1 cellular context compared by ENCODE assay signal in the genomic region with DNA sequence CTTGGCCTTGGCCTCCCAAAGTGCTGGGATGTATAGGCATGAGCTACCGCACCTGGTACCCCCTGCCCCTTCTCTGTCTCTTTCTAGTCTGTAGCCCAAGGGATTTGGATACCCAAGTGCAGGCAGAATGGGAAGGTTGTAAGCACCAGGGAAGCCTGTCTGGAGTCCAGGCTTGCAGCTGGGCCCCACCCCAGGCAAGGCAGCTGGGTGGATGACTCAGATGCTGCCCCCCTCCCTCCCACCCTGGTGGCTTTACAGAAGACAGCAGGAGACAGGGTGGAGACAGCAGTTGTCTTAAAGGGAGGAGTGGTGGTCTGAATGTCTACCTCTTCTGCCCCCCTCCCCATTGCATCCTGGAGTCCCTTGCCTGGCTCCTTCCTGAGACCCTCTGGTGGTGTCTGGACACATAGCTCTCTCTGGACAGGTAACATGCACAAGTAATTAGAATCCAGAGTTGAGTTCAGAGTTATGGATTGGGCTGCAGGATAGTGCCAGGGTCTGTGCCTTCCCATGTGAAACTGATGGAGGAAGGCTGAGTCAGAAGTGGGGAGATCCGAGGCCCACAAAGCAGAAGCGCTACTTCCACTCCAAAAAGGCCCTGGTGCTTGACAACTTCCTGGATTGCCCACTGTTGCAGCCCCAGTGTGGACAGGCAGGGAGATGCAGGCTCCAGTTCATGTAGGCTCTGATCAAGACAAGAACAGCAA.
TF ChIP-seq lines count a peak whose summit lies in the region.

No MANE protein-coding gene starts in this region.

TF ChIP-seq in endothelial cell of umbilical vein, 7 proteins besides CTCF, POLR2A, EP300 and RAD21:
- TF ChIP-seq FOS (IDR thresholded peaks at IDR 0.05; ENCODE audit: borderline replicate concordance, insufficient read depth, low read length): peak; percentile 43
- TF ChIP-seq MYC (IDR thresholded peaks at IDR 0.05; ENCODE audit: low read depth, low read length): no peak
- TF ChIP-seq POLR2AphosphoS5 (IDR thresholded peaks at IDR 0.05; ENCODE audit: insufficient read depth, low read depth, low read length): no peak
